22 cellular contexts compared by ENCODE assay signal in the genomic region with DNA sequence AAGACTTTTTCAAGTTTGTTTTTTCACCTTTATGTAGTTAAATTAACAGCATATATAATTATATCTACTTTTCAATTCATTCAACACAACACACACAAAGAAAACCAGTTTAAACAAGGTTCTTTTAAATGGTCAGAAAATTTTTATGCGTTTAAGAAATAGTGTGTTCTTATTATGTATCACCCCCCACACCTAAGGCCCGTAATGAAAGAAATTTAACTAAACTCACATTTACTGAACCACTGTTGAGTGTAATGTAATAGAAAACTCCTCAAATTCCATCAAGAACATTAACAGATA. TPM values are rescaled to one million over a fixed set of nuclear protein-coding genes. Genes with fewer than 3 reads are reported as not detected.
"Had no signal": no experiment of that assay in that cellular context is flagged by ENCODE, and none has a peak within 500 bp of the region (broad histone marks: within the 10 kb centered on the region; RNA-seq: fewer than 3 reads in every experiment).

No MANE protein-coding gene starts in this region.

- H3K36me3 ChIP-seq: lower lobe of right lung, spleen, thoracic aorta, upper lobe of right lung had no signal

- H3K27ac ChIP-seq: foreskin keratinocyte, lower lobe of right lung, spleen, thoracic aorta, upper lobe of right lung had no signal

- H3K4me1 ChIP-seq: foreskin keratinocyte, lower lobe of right lung, spleen, upper lobe of right lung had no signal

- H3K4me3 ChIP-seq: lower lobe of right lung, spleen, thoracic aorta, upper lobe of right lung had no signal

- DNase-seq: activated CD4-positive, alpha-beta T cell treated with anti-CD3 and anti-CD28 coated beads, Interleukin-2, amount 10 ng/mL, durations not matched to agents 24 days and 14 days; activated CD8-positive, alpha-beta memory T cell treated with anti-CD3 and anti-CD28 coated beads, Interleukin-2, amount 10 ng/mL, durations not matched to agents 7 days and 5 days; activated effector memory CD4-positive, alpha-beta T cell treated with anti-CD3 and anti-CD28 coated beads, Interleukin-2, amount 50 U/mL, for 16 hours; activated naive CD4-positive, alpha-beta T cell treated with anti-CD3 and anti-CD28 coated beads, Interleukin-2, amount 10 ng/mL, durations not matched to agents 7 days and 5 days; activated T-cell treated with anti-CD3 and anti-CD28 coated beads for 4 hours; amygdala; cerebellar nuclear complex; lower lobe of right lung; naive thymus-derived CD4-positive, alpha-beta T cell; retina; spleen; stimulated activated CD4-positive, alpha-beta T cell treated with anti-CD3 and anti-CD28 coated beads, Interleukin-4, amount 100 ng/mL, for 1 hour; stimulated activated naive CD4-positive, alpha-beta T cell; upper lobe of right lung had no signal

- FAIRE-seq: bronchial epithelial cell had no signal

- H3K9me3 ChIP-seq: lower lobe of right lung, spleen, thoracic aorta, upper lobe of right lung had no signal

- H3K27me3 ChIP-seq: foreskin keratinocyte, upper lobe of right lung had no signal

- ATAC-seq: activated CD4-positive, CD25-positive, alpha-beta regulatory T cell treated with anti-CD3 and anti-CD28 coated beads, Interleukin-2, amount 50 U/mL, for 24 hours; activated CD8-positive, alpha-beta memory T cell treated with anti-CD3 and anti-CD28 coated beads, Interleukin-2, amount 10 ng/mL, durations not matched to agents 7 days and 5 days; activated CD8-positive, alpha-beta T cell treated with anti-CD3 and anti-CD28 coated beads for 36 hours; left lobe of liver; naive thymus-derived CD4-positive, alpha-beta T cell had no signal

RNA-seq across cellular contexts. Expression of a gene that starts 19.0 kb away (rescaled TPM):
- total RNA-seq: activated CD4-positive, alpha-beta T cell treated with anti-CD3 and anti-CD28 coated beads, Interleukin-2, amount 10 ng/mL, durations not matched to agents 24 days and 14 days; activated CD8-positive, alpha-beta T cell treated with anti-CD3 and anti-CD28 coated beads for 36 hours; T-helper 2 cell treated with Interferon-gamma antibody and Interleukin-4, amounts not matched to agents 100 ng/mL and 5 ng/mL, for 36 hours had no signal
- polyA plus RNA-seq: immature natural killer cell; naive thymus-derived CD4-positive, alpha-beta T cell had no signal
